ENCODE assay signal across 29 cellular contexts in the genomic region with DNA sequence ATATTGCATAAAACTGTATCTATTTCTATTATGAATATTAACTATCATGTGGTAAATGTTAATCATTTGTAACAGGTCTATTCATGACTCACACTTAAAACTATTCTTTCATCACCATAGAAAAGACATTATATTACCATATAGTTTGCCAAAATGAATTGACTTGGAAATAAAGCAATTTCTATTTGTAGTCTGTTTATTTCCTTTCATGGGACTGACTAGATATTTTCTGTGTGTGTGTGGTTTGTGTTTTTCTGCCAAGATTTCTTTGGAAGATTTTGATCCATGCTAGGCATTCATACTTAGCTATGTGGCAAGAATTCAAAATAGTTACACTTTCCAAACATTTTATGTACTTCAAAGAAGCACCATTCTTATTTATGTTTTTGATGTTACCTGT.
A peak's percentile ranks its signal among the peaks of the same experiment; 100 is the strongest.
DNase-seq lines count a peak whose midpoint lies in the region; ATAC-seq and TF ChIP-seq lines count a peak whose summit lies in the region.
"Had no signal": no experiment of that assay in that cellular context is flagged by ENCODE, and none has a peak within 500 bp of the region (broad histone marks: within the 10 kb centered on the region; RNA-seq: fewer than 3 reads in every experiment).

No MANE protein-coding gene starts in this region.

- POLR2A ChIA-PET in HEK293T (lab: Yijun Ruan, JAX) = no interaction called here

- H2AFZ ChIP-seq in fibroblast of lung (ENCODE audit: low read length) = no peak overlapping the region

- H3K36me3 ChIP-seq in fibroblast of lung (ENCODE audit: control insufficient read depth, insufficient read depth, low read length) (no peaks in the 10 kb centered on the region), left lung (no peaks in the 10 kb centered on the region)
- H3K36me3 ChIP-seq: stomach, transverse colon had no signal

- CTCF ChIA-PET in HEK293T (lab: Yijun Ruan, JAX) = no interaction called here

- H3K27me3 ChIP-seq in fibroblast of lung (ENCODE audit: control insufficient read depth, insufficient read depth, low read length) (no peaks in the 10 kb centered on the region), left lung (no peaks in the 10 kb centered on the region)
- H3K27me3 ChIP-seq: stomach, transverse colon had no signal

- H3K9me3 ChIP-seq in fibroblast of lung (ENCODE audit: control insufficient read depth, insufficient read depth, low read depth, low read length) (no peaks in the 10 kb centered on the region), left lung (no peaks in the 10 kb centered on the region)
- H3K9me3 ChIP-seq: mucosa of descending colon, stomach, transverse colon had no signal

- no peak overlapping the region for H3K9ac ChIP-seq in fibroblast of lung (ENCODE audit: insufficient read depth, low read length)

- no peak overlapping the region for H3K4me3 ChIP-seq in fibroblast of lung (replicated peaks in 1 of 4; ENCODE audit: control extremely low read depth in 1 of 4, insufficient read depth in 1 of 4, low read depth in 3 of 4, low read length in 4 of 4)
- no peak overlapping the region for H3K4me3 ChIP-seq in skeletal muscle cell (ENCODE audit: low read depth, low read length)
- H3K4me3 ChIP-seq in left lung = no peak overlapping the region
- H3K4me3 ChIP-seq: lung, mucosa of descending colon, stomach, transverse colon had no signal

- DNase-seq in GM03348 (ENCODE audit: low spot score) (peak; percentile 26), fibroblast of lung (ENCODE audit: low read depth in 2 of 2) (peak; percentile 77 to 80), skeletal muscle cell (ENCODE audit: low read depth) (peak; percentile 6), left lung (no peak), HEK293T (ENCODE audit: extremely low spot score) (no peak), AML-193 (lab: John Stamatoyannopoulos, UW) (no peak), left colon (no peak)
- DNase-seq: activated B cell treated with CpG ODN at 0.5 μM for 24 hours; activated CD4-positive, alpha-beta T cell treated with anti-CD3 and anti-CD28 coated beads, Interleukin-2, amount 50 U/mL, for 4 hours; activated CD8-positive, alpha-beta memory T cell treated with anti-CD3 and anti-CD28 coated beads, Interleukin-2, amount 50 U/mL, for 4 hours; activated naive CD4-positive, alpha-beta T cell treated with anti-CD3 and anti-CD28 coated beads, Interleukin-2, amount 50 U/mL, for 16 hours; aorta; DMS53; effector CD4-positive, alpha-beta T cell; H9; mucosa of descending colon; NCI-H1105; NCI-H2029 treated with DMSO at 0.1 percent for 48 hours; NCI-H774; posterior cingulate gyrus; RPMI8226; stimulated activated CD4-positive, alpha-beta T cell treated with anti-CD3 and anti-CD28 coated beads, Interleukin-15, amount 100 ng/mL, for 24 hours; stomach; T1000; transverse colon had no signal

- H3K27ac ChIP-seq in fibroblast of lung (ENCODE audit: insufficient read depth, low read length) (no peak overlapping the region), left lung (no peak overlapping the region)
- H3K27ac ChIP-seq: epithelial cell of prostate, stomach, transverse colon had no signal

- peaks cover 3% of the 10 kb centered on the region for H3K4me1 ChIP-seq in fibroblast of lung (ENCODE audit: control insufficient read depth, extremely low read depth, insufficient read depth, low read length)
- no peaks in the 10 kb centered on the region for H3K4me1 ChIP-seq in left lung
- H3K4me1 ChIP-seq: stomach, transverse colon had no signal

- no peaks in the 10 kb centered on the region for H3K79me2 ChIP-seq in fibroblast of lung (ENCODE audit: control insufficient read depth, insufficient read depth, low read length)

- peak; percentile 76 for ATAC-seq in SK-N-SH treated with all-trans-retinoic acid at 6 μM for 48 hours
- ATAC-seq in left lung = no peak
- no peak for ATAC-seq in left colon
- ATAC-seq: mucosa of descending colon, sciatic nerve had no signal

- no peak for TF ChIP-seq CTCF in fibroblast of lung (conservative IDR thresholded peaks at IDR 0.05 in 1 of 2, IDR thresholded peaks at IDR 0.05 in 1 of 2; ENCODE audit: low read depth in 1 of 2, low read length in 2 of 2)
- TF ChIP-seq CTCF in left lung (IDR thresholded peaks at IDR 0.05) = no peak

- no peaks in the 10 kb centered on the region for H4K20me1 ChIP-seq in fibroblast of lung (ENCODE audit: control insufficient read depth, extremely low read depth, insufficient read depth, low read length)

- H3K4me2 ChIP-seq in fibroblast of lung (ENCODE audit: extremely low read depth, insufficient read depth, low read length) = no peak overlapping the region

- intact Hi-C loops in left lung (cut with DNase I) (no loop called here), left colon (cut with DNase I, micrococcal nuclease) (no loop called here)

TF ChIP-seq in SK-N-SH treated with all-trans-retinoic acid at 6 μM for 48 hours, 23 proteins besides CTCF, POLR2A, EP300 and RAD21:
- TF ChIP-seq ISL1 (CRISPR knock-in tag; IDR thresholded peaks at IDR 0.05) (peak; percentile 85), ZFP30 (CRISPR knock-in tag; IDR thresholded peaks at IDR 0.05) (no peak)

TF ChIP-seq in HEK293T, 16 proteins besides CTCF, POLR2A, EP300 and RAD21:
- no peak for TF ChIP-seq FOXK2 (IDR thresholded peaks at IDR 0.05)
- no peak for TF ChIP-seq LEF1 (IDR thresholded peaks at IDR 0.05; ENCODE audit: borderline replicate concordance)
- no peak for TF ChIP-seq NFRKB (IDR thresholded peaks at IDR 0.05)
- TF ChIP-seq FOXA1 (IDR thresholded peaks at IDR 0.05) = no peak
- no peak for TF ChIP-seq L3MBTL2 (conservative IDR thresholded peaks at IDR 0.05)
- TF ChIP-seq CTBP1 (IDR thresholded peaks at IDR 0.05; ENCODE audit: borderline replicate concordance) = no peak
- no peak for TF ChIP-seq FOXM1 (IDR thresholded peaks at IDR 0.05; ENCODE audit: borderline replicate concordance)
- TF ChIP-seq, protein P1, sequence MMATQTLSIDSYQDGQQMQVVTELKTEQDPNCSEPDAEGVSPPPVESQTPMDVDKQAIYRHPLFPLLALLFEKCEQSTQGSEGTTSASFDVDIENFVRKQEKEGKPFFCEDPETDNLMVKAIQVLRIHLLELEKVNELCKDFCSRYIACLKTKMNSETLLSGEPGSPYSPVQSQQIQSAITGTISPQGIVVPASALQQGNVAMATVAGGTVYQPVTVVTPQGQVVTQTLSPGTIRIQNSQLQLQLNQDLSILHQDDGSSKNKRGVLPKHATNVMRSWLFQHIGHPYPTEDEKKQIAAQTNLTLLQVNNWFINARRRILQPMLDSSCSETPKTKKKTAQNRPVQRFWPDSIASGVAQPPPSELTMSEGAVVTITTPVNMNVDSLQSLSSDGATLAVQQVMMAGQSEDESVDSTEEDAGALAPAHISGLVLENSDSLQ (IDR thresholded peaks at IDR 0.05) = no peak
- TF ChIP-seq HDGF (IDR thresholded peaks at IDR 0.05; ENCODE audit: borderline replicate concordance) = no peak
- TF ChIP-seq ZNF384 (IDR thresholded peaks at IDR 0.05) = no peak
- TF ChIP-seq BHLHE40 (IDR thresholded peaks at IDR 0.05; ENCODE audit: borderline replicate concordance) = no peak
- TF ChIP-seq ARNT (IDR thresholded peaks at IDR 0.05) = no peak

Comparison
In these comparisons a context has a peak if more than half of its experiments do, and no peak if none do; other contexts are left out.
1. DNase-seq: peak in GM03348 (single experiment), fibroblast of lung (2 of 2) and skeletal muscle cell (single experiment); none in left lung (0 of 2), HEK293T (single experiment), AML-193 (0 of 2) and left colon (0 of 2).